Comparison of ENCODE assay signal across 14 cellular contexts in genomic region chr18:8366656-8367055, GRCh38.
DNase-seq lines count a peak whose midpoint lies in the region; ATAC-seq and TF ChIP-seq lines count a peak whose summit lies in the region.
"Had no signal": no experiment of that assay in that cellular context is flagged by ENCODE, and none has a peak within 500 bp of the region (broad histone marks: within the 10 kb centered on the region; RNA-seq: fewer than 3 reads in every experiment).

No MANE protein-coding gene starts in this region.

- DNase-seq in ELF-1 (ENCODE audit: low read depth, low spot score), result peak; percentile 59
- peak; percentile 21 for DNase-seq in NCI-H2227 (lab: John Stamatoyannopoulos, UW; ENCODE audit: unreplicated experiment)
- no peak for DNase-seq in glutamatergic neuron
- no peak for DNase-seq in activated CD4-positive, CD25-positive, alpha-beta regulatory T cell (lab: John Stamatoyannopoulos, UW)
- no peak for DNase-seq in activated naive CD4-positive, alpha-beta T cell treated with anti-CD3 and anti-CD28 coated beads for 36 hours
- DNase-seq: cerebellar nuclear complex, GF-D8, HFFc6, MG63, NCI-H446 treated with DMSO at 0.1 percent for 48 hours had no signal

- no peaks in the 10 kb centered on the region for H3K9me3 ChIP-seq in parathyroid adenoma (ENCODE audit: control insufficient read depth, low read length)
- H3K9me3 ChIP-seq: MG63 had no signal

- ATAC-seq in activated CD4-positive, CD25-positive, alpha-beta regulatory T cell treated with anti-CD3 and anti-CD28 coated beads, Interleukin-2, amount 50 U/mL, for 24 hours, result no peak

- no peak overlapping the region for H3K27ac Mint-ChIP-seq in glutamatergic neuron (ENCODE audit: unreplicated experiment)
- no peak overlapping the region for H3K27ac Mint-ChIP-seq in activated naive CD4-positive, alpha-beta T cell treated with anti-CD3 and anti-CD28 coated beads for 36 hours
- H3K27ac Mint-ChIP-seq: activated naive CD4-positive, alpha-beta T cell treated with anti-CD3 and anti-CD28 coated beads, Interleukin-2, amount 50 U/mL, for 24 hours; HFFc6 had no signal

- H3K4me2 ChIP-seq in parathyroid adenoma (ENCODE audit: low read length), result peak overlapping the region; percentile 73

- H3K27ac ChIP-seq in parathyroid adenoma, result no peak overlapping the region

- H3K79me2 ChIP-seq in parathyroid adenoma, result no peaks in the 10 kb centered on the region

- CTCF ChIA-PET in activated naive CD4-positive, alpha-beta T cell treated with anti-CD3 and anti-CD28 coated beads for 36 hours (lab: Charles Lee), result no interaction called here

- H3K4me3 ChIP-seq in parathyroid adenoma (ENCODE audit: low read depth, low read length), result peak overlapping the region; percentile 41
- H3K4me3 ChIP-seq: MG63 had no signal

- peaks cover 2% of the 10 kb centered on the region for H3K27me3 Mint-ChIP-seq in glutamatergic neuron (ENCODE audit: unreplicated experiment)
- H3K27me3 Mint-ChIP-seq in activated naive CD4-positive, alpha-beta T cell treated with anti-CD3 and anti-CD28 coated beads for 36 hours (ENCODE audit: low read depth), result peaks cover 21% of the 10 kb centered on the region

- H3K27me3 ChIP-seq in parathyroid adenoma (ENCODE audit: control insufficient read depth, insufficient read depth, low read length), result no peaks in the 10 kb centered on the region
- H3K27me3 ChIP-seq: MG63 had no signal

- H3K4me1 Mint-ChIP-seq in glutamatergic neuron (ENCODE audit: low read depth, unreplicated experiment), result peaks cover 3% of the 10 kb centered on the region
- H3K4me1 Mint-ChIP-seq in activated naive CD4-positive, alpha-beta T cell treated with anti-CD3 and anti-CD28 coated beads for 36 hours (ENCODE audit: low read depth), result peaks cover 3% of the 10 kb centered on the region

- H3K36me3 ChIP-seq in parathyroid adenoma (ENCODE audit: control insufficient read depth, insufficient read depth, low read length), result no peaks in the 10 kb centered on the region
- H3K36me3 ChIP-seq: MG63 had no signal

- H3K4me1 ChIP-seq in parathyroid adenoma, result no peaks in the 10 kb centered on the region

- H2AFZ ChIP-seq in parathyroid adenoma, result peak overlapping the region; percentile 72

- TF ChIP-seq CTCF in glutamatergic neuron (IDR thresholded peaks at IDR 0.05; ENCODE audit: partially characterized antibody, unreplicated experiment) (no peak), parathyroid adenoma (IDR thresholded peaks at IDR 0.05) (no peak)

- peaks cover under 1% of the 10 kb centered on the region for H3K9me3 Mint-ChIP-seq in glutamatergic neuron (ENCODE audit: unreplicated experiment)
- no peaks in the 10 kb centered on the region for H3K9me3 Mint-ChIP-seq in activated naive CD4-positive, alpha-beta T cell treated with anti-CD3 and anti-CD28 coated beads for 36 hours
- H3K9me3 Mint-ChIP-seq: activated naive CD4-positive, alpha-beta T cell treated with anti-CD3 and anti-CD28 coated beads, Interleukin-2, amount 50 U/mL, for 24 hours; HFFc6; stimulated activated naive CD8-positive, alpha-beta T cell treated with anti-CD3 and anti-CD28 coated beads, Interleukin-15, amount 100 ng/mL, for 72 hours had no signal

- H3K4me3 Mint-ChIP-seq in glutamatergic neuron (ENCODE audit: unreplicated experiment), result peak overlapping the region; percentile 39
- H3K4me3 Mint-ChIP-seq in activated naive CD4-positive, alpha-beta T cell treated with anti-CD3 and anti-CD28 coated beads for 36 hours, result no peak overlapping the region

- intact Hi-C loops in activated naive CD4-positive, alpha-beta T cell treated with anti-CD3 and anti-CD28 coated beads for 36 hours (cut with micrococcal nuclease), result loop anchor here (10.0 kb wide), 1 partner anchor 62 kb away; no protein-coding TSS in a partner anchor

- no peaks in the 10 kb centered on the region for H3K36me3 Mint-ChIP-seq in glutamatergic neuron (ENCODE audit: unreplicated experiment)
- H3K36me3 Mint-ChIP-seq in activated naive CD4-positive, alpha-beta T cell treated with anti-CD3 and anti-CD28 coated beads for 36 hours (ENCODE audit: low read depth), result no peaks in the 10 kb centered on the region
- H3K36me3 Mint-ChIP-seq: activated naive CD4-positive, alpha-beta T cell treated with anti-CD3 and anti-CD28 coated beads, Interleukin-2, amount 50 U/mL, for 24 hours had no signal

- H3K9ac ChIP-seq in parathyroid adenoma, result no peak overlapping the region

Comparison
In these comparisons a context has a peak if more than half of its experiments do, and no peak if none do; other contexts are left out.
1. DNase-seq: peak in ELF-1 (single experiment) and NCI-H2227 (single experiment); none in glutamatergic neuron (single experiment), activated CD4-positive, CD25-positive, alpha-beta regulatory T cell (0 of 4) and activated naive CD4-positive, alpha-beta T cell treated with anti-CD3 and anti-CD28 coated beads for 36 hours (single experiment).